Comparison of ENCODE assay signal across 10 cellular contexts in genomic region chr13:51542358-51542972, GRCh38. TPM values are rescaled to one million over a fixed set of nuclear protein-coding genes. Genes with fewer than 3 reads are reported as not detected.
A peak's percentile ranks its signal among the peaks of the same experiment; 100 is the strongest.
DNase-seq lines count a peak whose midpoint lies in the region; FAIRE-seq and TF ChIP-seq lines count a peak whose summit lies in the region.
"Had no signal": no experiment of that assay in that cellular context is flagged by ENCODE, and none has a peak within 500 bp of the region (broad histone marks: within the 10 kb centered on the region; RNA-seq: fewer than 3 reads in every experiment).

No MANE protein-coding gene starts in this region.

- H3K79me2 ChIP-seq in H1 (ENCODE audit: control insufficient read depth in 1 of 2, insufficient read depth in 2 of 2, low read length in 2 of 2): no peaks in the 10 kb centered on the region

- TF ChIP-seq CTCF in A673 (conservative IDR thresholded peaks at IDR 0.05; ENCODE audit: low read depth, low read length) (no peak), H1 (IDR thresholded peaks at IDR 0.05; ENCODE audit: control extremely low read depth in 1 of 3, insufficient read depth in 1 of 3, low read depth in 1 of 3, low read length in 3 of 3) (no peak), nephron progenitor cell (IDR thresholded peaks at IDR 0.05) (no peak)

- no peaks in the 10 kb centered on the region for H3K36me3 ChIP-seq in A673 (ENCODE audit: insufficient read depth, low read length, poor library complexity, severe bottlenecking)
- H3K36me3 ChIP-seq in H1 (ENCODE audit: control insufficient read depth in 2 of 4, insufficient read depth in 4 of 4, low read length in 3 of 4): no peaks in the 10 kb centered on the region

- no peak overlapping the region for H2BK12ac ChIP-seq in H1 (ENCODE audit: low read depth, low read length)

- no peak overlapping the region for H3K4ac ChIP-seq in H1 (replicated peaks; ENCODE audit: insufficient read length, low read depth, low read length)

- H2BK120ac ChIP-seq in H1 (replicated peaks; ENCODE audit: low read depth, low read length): no peak overlapping the region

- peaks cover 31% of the 10 kb centered on the region for H3K4me1 Mint-ChIP-seq in nephron progenitor cell
- H3K4me1 Mint-ChIP-seq: B cell had no signal

- no peaks in the 10 kb centered on the region for H3K27me3 Mint-ChIP-seq in nephron progenitor cell (ENCODE audit: low read depth, poor library complexity)

- H3K56ac ChIP-seq in H1 (replicated peaks; ENCODE audit: insufficient read length, low read depth, low read length): no peak overlapping the region

- TF ChIP-seq EP300 in H1 (IDR thresholded peaks at IDR 0.05; ENCODE audit: borderline replicate concordance in 1 of 2, low read depth in 2 of 2, low read length in 2 of 2): no peak

- CTCF ChIA-PET in A673 (lab: Charles Lee) (no interaction called here), H1 (lab: Charles Lee; ENCODE audit: partially characterized antibody) (interaction anchor here (0.6 kb wide), 1 partner anchor 191 kb away, joined by 3 read pairs; no protein-coding TSS in a partner anchor)

- no peak overlapping the region for H2AK5ac ChIP-seq in H1 (ENCODE audit: low read depth, low read length)

- WGBS in H1 (ENCODE audit: extremely low coverage in 1 of 2, insufficient coverage in 1 of 2, insufficient read length in 1 of 2, insufficient replicate concordance in 2 of 2, low coverage in 1 of 2, low lambda C conversion rate in 2 of 2, missing lambda C conversion rate in 1 of 2), 2 experiments: 74% methylated on average over 7 of the region's 7 CpGs; no CpG with 5 or more reads in 1 of the 2 experiments

- H3K9ac ChIP-seq in H1 (replicated peaks in 1 of 4; ENCODE audit: extremely low read depth in 1 of 4, low read depth in 3 of 4, low read length in 3 of 4): no peak overlapping the region

- peak overlapping the region; percentile 70 for H3K27ac ChIP-seq in A673 (ENCODE audit: low read depth, low read length, poor library complexity, severe bottlenecking)
- H3K27ac ChIP-seq in H1 (ENCODE audit: low read depth, low read length): no peak overlapping the region

- no peaks in the 10 kb centered on the region for H3K79me1 ChIP-seq in H1 (ENCODE audit: low read depth, low read length)

- H3K27ac Mint-ChIP-seq in nephron progenitor cell: no peak overlapping the region
- H3K27ac Mint-ChIP-seq: B cell had no signal

- intact Hi-C loops in A673 (cut with micrococcal nuclease; ENCODE audit: unreplicated experiment): no loop called here

- no peak overlapping the region for H3K14ac ChIP-seq in H1 (ENCODE audit: insufficient read length)

- H3K27me3 ChIP-seq in A673 (replicated peaks; ENCODE audit: insufficient read depth, low read depth, low read length, poor library complexity): no peaks in the 10 kb centered on the region
- H3K27me3 ChIP-seq in H1 (replicated peaks in 1 of 4; ENCODE audit: control insufficient read depth in 3 of 4, extremely low read depth in 1 of 4, insufficient read depth in 3 of 4, low read length in 3 of 4): no peaks in the 10 kb centered on the region

- H3K9me3 ChIP-seq in A673 (ENCODE audit: low read depth, low read length, poor library complexity, severe bottlenecking): no peaks in the 10 kb centered on the region
- no peaks in the 10 kb centered on the region for H3K9me3 ChIP-seq in H1 (ENCODE audit: insufficient read depth in 2 of 2, low read depth in 1 of 2, low read length in 1 of 2)

- H3K23ac ChIP-seq in H1 (ENCODE audit: insufficient read length): no peak overlapping the region

- no peaks in the 10 kb centered on the region for H4K20me1 ChIP-seq in H1 (replicated peaks in 1 of 2; ENCODE audit: control insufficient read depth in 1 of 2, insufficient read depth in 2 of 2, low read length in 2 of 2)

- peak; percentile 48 for DNase-seq in A673 (ENCODE audit: low spot score)
- DNase-seq in NCI-H69 (lab: John Stamatoyannopoulos, UW): peak; percentile 34
- no peak for DNase-seq in H1 (ENCODE audit: low read depth in 1 of 2, low spot score in 2 of 2)
- DNase-seq in nephron progenitor cell: peak; percentile 16
- DNase-seq in OCI-M2 (lab: John Stamatoyannopoulos, UW; ENCODE audit: unreplicated experiment): no peak
- no peak for DNase-seq in SHP77 treated with DMSO at 0.1 percent for 48 hours (lab: John Stamatoyannopoulos, UW)
- DNase-seq in SW480 (ENCODE audit: low spot score): no peak
- DNase-seq in stimulated activated CD4-positive, alpha-beta T cell treated with anti-CD3 and anti-CD28 coated beads, Interleukin-4, amount 100 ng/mL, for 24 hours: no peak
- DNase-seq: activated T-cell treated with anti-CD3 and anti-CD28 coated beads, Interleukin-2, amount 50 U/mL, for 4 hours had no signal

- no peak overlapping the region for H3K18ac ChIP-seq in H1 (ENCODE audit: extremely low read depth, low read length)

- no peak overlapping the region for H3K4me3 Mint-ChIP-seq in nephron progenitor cell
- H3K4me3 Mint-ChIP-seq: activated T-cell treated with anti-CD3 and anti-CD28 coated beads, Interleukin-2, amount 50 U/mL, for 4 hours; B cell had no signal

- no peak overlapping the region for H4K91ac ChIP-seq in H1 (replicated peaks; ENCODE audit: insufficient read length, low read length)

- peak overlapping the region; percentile 78; the same call in 1 of the 2 replicates for H2AFZ ChIP-seq in H1 (ENCODE audit: low read length)

- POLR2A ChIA-PET in A673 (lab: Charles Lee; ENCODE audit: low non-redundant PET) (no interaction called here), H1 (lab: Charles Lee; ENCODE audit: partially characterized antibody) (interaction anchor here (0.9 to 1.6 kb wide), 3 partner anchors 18 to 89 kb away, joined by 3 to 5 read pairs (median 4); partner anchors contain the start of gene INTS6)

- no peak overlapping the region for H3K4me2 ChIP-seq in H1 (ENCODE audit: insufficient read depth in 1 of 2, low read depth in 2 of 2, low read length in 2 of 2)

- FAIRE-seq in H1 (lab: Jason Lieb, UNC): no peak

- H2BK5ac ChIP-seq in H1 (ENCODE audit: low read depth, low read length): no peak overlapping the region

- TF ChIP-seq RAD21 in H1 (IDR thresholded peaks at IDR 0.05 in 1 of 2, conservative IDR thresholded peaks at IDR 0.05 in 1 of 2; ENCODE audit: low read depth in 2 of 2, low read length in 2 of 2): no peak

- no peak overlapping the region for H4K5ac ChIP-seq in H1 (ENCODE audit: insufficient read length, low read depth, low read length)

- H3K4me3 ChIP-seq in A673 (ENCODE audit: low read depth, low read length, poor library complexity, severe bottlenecking) (no peak overlapping the region), H1 (ENCODE audit: extremely low read depth in 1 of 4, insufficient read depth in 2 of 4, low read depth in 3 of 4, low read length in 4 of 4) (no peak overlapping the region)

- peaks cover 41% of the 10 kb centered on the region for H3K4me1 ChIP-seq in A673 (ENCODE audit: insufficient read depth, low read length, poor library complexity, severe bottlenecking)
- peaks cover 0 to 13% (median 5%) of the 10 kb centered on the region in 4 experiments; a peak in 4 of 7 replicates for H3K4me1 ChIP-seq in H1 (replicated peaks in 1 of 4; ENCODE audit: control insufficient read depth in 3 of 4, insufficient read depth in 4 of 4, low read length in 3 of 4)

- H4K8ac ChIP-seq in H1 (ENCODE audit: extremely low read depth, insufficient read depth, low read length): no peak overlapping the region

- H3K23me2 ChIP-seq in H1 (ENCODE audit: low read depth, low read length): no peaks in the 10 kb centered on the region; the same call in 1 of the 2 replicates

- H2BK15ac ChIP-seq in H1 (ENCODE audit: low read length): no peak overlapping the region

- no peak for TF ChIP-seq POLR2A in H1 (IDR thresholded peaks at IDR 0.05; ENCODE audit: control extremely low read depth in 1 of 2, low read depth in 2 of 2, low read length in 2 of 2)

- H3K9me3 Mint-ChIP-seq in nephron progenitor cell: peaks cover 13% of the 10 kb centered on the region
- H3K9me3 Mint-ChIP-seq: activated T-cell treated with anti-CD3 and anti-CD28 coated beads, Interleukin-2, amount 50 U/mL, for 4 hours had no signal

- H3K36me3 Mint-ChIP-seq in nephron progenitor cell (ENCODE audit: low read depth): no peaks in the 10 kb centered on the region

- no TSS peak for BruUV-seq in A673 (replicated peaks; lab: Mats Ljungman, UMichigan)

- H2BK20ac ChIP-seq in H1 (ENCODE audit: low read length): no peak overlapping the region

TF ChIP-seq in H1, 55 proteins besides CTCF, POLR2A, EP300 and RAD21 (continues in another document):
- no peak for TF ChIP-seq SUZ12 (IDR thresholded peaks at IDR 0.05; ENCODE audit: low read length)
- no peak for TF ChIP-seq BRCA1 (IDR thresholded peaks at IDR 0.05; ENCODE audit: low read depth, low read length)
- no peak for TF ChIP-seq ATF2 (IDR thresholded peaks at IDR 0.05; ENCODE audit: low read length)
- no peak for TF ChIP-seq ASH2L (IDR thresholded peaks at IDR 0.05; ENCODE audit: low read length)
- no peak for TF ChIP-seq YY1 (IDR thresholded peaks at IDR 0.05; ENCODE audit: low read depth, low read length)
- TF ChIP-seq GABPA (IDR thresholded peaks at IDR 0.05; ENCODE audit: borderline replicate concordance, insufficient read depth, low read length): no peak

RNA-seq across cellular contexts. Expression of gene WDFY2, which starts 41.8 kb away (rescaled TPM):
- total RNA-seq in A673 (2021): 45.5 and 50.3 TPM in 2 replicates
- total RNA-seq in H1 (2021; fragmentation: NEBNext Ultra II Directional; extraction: Animal tissue kit (Norgen Biotek cat#: 25700)): 29.0 and 31.1 TPM in 2 replicates
- polyA plus RNA-seq in H1 (2011; rRNA removed): 13.5 and 13.9 TPM in 2 replicates
- polyA plus RNA-seq in H1 (2011; cell fraction: cytosol; rRNA removed): 18.9 TPM
- polyA plus RNA-seq in H1 (2011; cell fraction: nucleus; rRNA removed): 36.9 TPM
- polyA plus RNA-seq in H1 (2012, experiment 1 of 2): 16.2 to 20.8 TPM (median 18.3 TPM) in 4 replicates
- 5.1 TPM for polyA plus RNA-seq in H1 (2012, experiment 2 of 2)
- 15.5 TPM for polyA plus RNA-seq in H1 (2013, experiment 1 of 2)
- polyA plus RNA-seq in H1 (2013, experiment 2 of 2): 14.5 TPM
- polyA minus RNA-seq in H1 (2011; rRNA and poly(A)+ RNA removed): 38.2 and 40.9 TPM in 2 replicates
- polyA minus RNA-seq in H1 (2011; cell fraction: cytosol; rRNA and poly(A)+ RNA removed): 16.6 TPM
- polyA minus RNA-seq in H1 (2011; cell fraction: nucleus; rRNA and poly(A)+ RNA removed): 60.5 TPM

Comparison
In these comparisons a context has a peak if more than half of its experiments do, and no peak if none do; other contexts are left out.
1. DNase-seq: peak in A673 (single experiment), NCI-H69 (single experiment) and nephron progenitor cell (single experiment); none in H1 (0 of 2), OCI-M2 (single experiment), SHP77 treated with DMSO at 0.1 percent for 48 hours (single experiment), SW480 (single experiment) and stimulated activated CD4-positive, alpha-beta T cell treated with anti-CD3 and anti-CD28 coated beads, Interleukin-4, amount 100 ng/mL, for 24 hours (single experiment).